In the genomic region with DNA sequence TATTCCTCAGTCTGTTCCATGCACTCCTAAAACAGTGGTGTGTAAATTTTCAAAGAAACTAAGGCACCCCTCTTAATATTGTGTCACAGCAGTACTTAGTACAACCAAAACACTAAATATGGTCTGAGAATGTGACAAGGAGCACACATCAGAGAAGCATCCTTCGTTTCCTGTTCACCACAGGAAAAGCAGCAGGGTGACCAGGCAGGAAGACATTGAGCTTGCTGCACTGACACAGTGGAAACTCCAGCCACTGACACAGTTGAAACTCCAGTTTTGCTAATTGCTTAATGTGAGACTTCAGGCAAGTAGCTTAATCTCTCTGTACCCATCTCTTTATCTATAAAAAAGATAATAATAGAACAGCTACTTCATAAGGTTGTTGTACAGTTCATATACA, we compare ENCODE assay signal across 20 cellular contexts.
"Had no signal": no experiment of that assay in that cellular context is flagged by ENCODE, and none has a peak within 500 bp of the region (broad histone marks: within the 10 kb centered on the region; RNA-seq: fewer than 3 reads in every experiment).

No MANE protein-coding gene starts in this region.

- H3K27me3 Mint-ChIP-seq: dendritic cell treated with granulocyte-macrophage colony-stimulating factor and Interleukin-4, amounts not matched to agents 40 ng/mL and 50 ng/mL, for 4 days had no signal

- H3K27ac Mint-ChIP-seq: dendritic cell treated with granulocyte-macrophage colony-stimulating factor and Interleukin-4, amounts not matched to agents 40 ng/mL and 50 ng/mL, for 4 days; effector memory CD8-positive, alpha-beta T cell; endodermal cell; naive B cell; naive thymus-derived CD8-positive, alpha-beta T cell had no signal

- H2AFZ ChIP-seq: hepatocyte had no signal

- H3K4me2 ChIP-seq: hepatocyte had no signal

- ATAC-seq: effector memory CD8-positive, alpha-beta T cell; foreskin keratinocyte; gastroesophageal sphincter; heart left ventricle; left cardiac atrium; left lung; left ventricle myocardium superior; lower lobe of right lung; mucosa of descending colon; naive thymus-derived CD8-positive, alpha-beta T cell had no signal

- H3K27ac ChIP-seq: colonic mucosa, esophagus muscularis mucosa, foreskin keratinocyte, gastroesophageal sphincter, heart left ventricle, hepatocyte, left lung, lower lobe of right lung had no signal

- H3K79me2 ChIP-seq: hepatocyte had no signal

- H3K4me3 Mint-ChIP-seq: dendritic cell treated with granulocyte-macrophage colony-stimulating factor and Interleukin-4, amounts not matched to agents 40 ng/mL and 50 ng/mL, for 4 days; effector memory CD8-positive, alpha-beta T cell; endodermal cell; naive B cell; naive thymus-derived CD8-positive, alpha-beta T cell had no signal

- H3K4me1 ChIP-seq: colonic mucosa, esophagus muscularis mucosa, foreskin keratinocyte, gastroesophageal sphincter, heart left ventricle, left lung, lower lobe of right lung had no signal

- DNase-seq: colonic mucosa; cortex of kidney; effector CD8-positive, alpha-beta T cell; effector memory CD8-positive, alpha-beta T cell; endodermal cell; foreskin keratinocyte; heart left ventricle; hypothalamus; left cardiac atrium; left lung; left ventricle myocardium superior; lower lobe of right lung; mesenchymal stem cell; mucosa of descending colon; naive B cell; naive thymus-derived CD8-positive, alpha-beta T cell had no signal

- H3K27me3 ChIP-seq: colonic mucosa, esophagus muscularis mucosa, foreskin keratinocyte, hepatocyte, left lung had no signal

- H3K4me1 Mint-ChIP-seq: endodermal cell; naive B cell; naive thymus-derived CD8-positive, alpha-beta T cell had no signal

- H3K4me3 ChIP-seq: colonic mucosa, esophagus muscularis mucosa, gastroesophageal sphincter, heart left ventricle, hepatocyte, left lung, lower lobe of right lung, mucosa of descending colon had no signal

- H3K36me3 Mint-ChIP-seq: naive B cell had no signal

- H3K36me3 ChIP-seq: colonic mucosa, esophagus muscularis mucosa, gastroesophageal sphincter, heart left ventricle, left lung, lower lobe of right lung had no signal

- H3K9me3 ChIP-seq: colonic mucosa, lower lobe of right lung had no signal
